Comparison of ENCODE assay signal across 21 cellular contexts in the genomic region with DNA sequence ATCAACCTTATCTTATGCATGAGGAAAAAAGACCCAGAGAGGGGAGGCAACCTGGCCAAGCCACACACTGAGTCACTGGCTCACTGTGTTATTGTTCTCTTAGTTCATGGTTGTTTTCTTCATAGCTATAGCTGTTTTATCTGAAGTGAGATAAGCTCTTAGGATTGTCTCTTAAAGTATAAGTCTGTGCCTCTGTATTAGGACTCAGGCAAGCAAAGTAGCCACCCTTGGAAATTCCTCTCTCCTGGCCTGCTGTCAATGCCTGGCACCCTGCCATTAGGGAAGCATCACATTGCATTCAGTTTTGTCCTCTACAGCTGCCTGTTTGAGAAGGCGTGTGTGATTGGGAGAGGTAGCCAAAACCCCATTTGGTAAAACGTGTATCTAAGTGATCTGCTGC.
DNase-seq lines count a peak whose midpoint lies in the region; ATAC-seq and TF ChIP-seq lines count a peak whose summit lies in the region.
"Had no signal": no experiment of that assay in that cellular context is flagged by ENCODE, and none has a peak within 500 bp of the region (broad histone marks: within the 10 kb centered on the region; RNA-seq: fewer than 3 reads in every experiment).

No MANE protein-coding gene starts in this region.

- no peak overlapping the region for H3K14ac ChIP-seq in H9 (ENCODE audit: insufficient read depth, low read length)

- no peak overlapping the region for H2BK120ac ChIP-seq in H9 (ENCODE audit: low read depth, low read length, poor library complexity, severe bottlenecking)

- WGBS in H9 (ENCODE audit: extremely low coverage, insufficient read length, low lambda C conversion rate), result no CpG with 5 or more reads among the region's 2 CpGs

- intact Hi-C loops in PC-3 (cut with micrococcal nuclease), result no loop called here
- intact Hi-C loops in left ventricle myocardium inferior (cut with micrococcal nuclease), result no loop called here
- intact Hi-C loops in natural killer cell (cut with micrococcal nuclease), result no loop called here

- TF ChIP-seq CTCF in PC-3 (conservative IDR thresholded peaks at IDR 0.05; ENCODE audit: low read depth, low read length), result no peak
- TF ChIP-seq CTCF in left ventricle myocardium inferior (IDR thresholded peaks at IDR 0.05; ENCODE audit: borderline replicate concordance), result no peak
- no peak for TF ChIP-seq CTCF in natural killer cell (IDR thresholded peaks at IDR 0.05)
- TF ChIP-seq CTCF in H9 (conservative IDR thresholded peaks at IDR 0.05), result no peak

- H2AFZ ChIP-seq in PC-3 (ENCODE audit: low read length) (no peak overlapping the region), H9 (ENCODE audit: low read length) (no peak overlapping the region)

- H3K27me3 Mint-ChIP-seq in natural killer cell (ENCODE audit: low read depth in 2 of 2), result peaks cover 6 to 17% of the 10 kb centered on the region in 2 donors
- peaks cover 11% of the 10 kb centered on the region; the same call in 1 of the 2 replicates for H3K27me3 Mint-ChIP-seq in H9 (ENCODE audit: low read depth)
- H3K27me3 Mint-ChIP-seq: activated CD4-positive, alpha-beta memory T cell treated with anti-CD3 and anti-CD28 coated beads for 36 hours had no signal

- H3K4me3 ChIP-seq in PC-3 (ENCODE audit: low read length), result no peak overlapping the region
- H3K4me3 ChIP-seq in left ventricle myocardium inferior, result no peak overlapping the region
- H3K4me3 ChIP-seq: coronary artery, GM12878 had no signal

- no peak overlapping the region for H3T11ph ChIP-seq in H9 (ENCODE audit: low read length)

- H3K27ac ChIP-seq in PC-3 (ENCODE audit: low read length) (no peak overlapping the region), left ventricle myocardium inferior (replicated peaks) (no peak overlapping the region), H9 (ENCODE audit: insufficient read length, low read depth, low read length) (no peak overlapping the region)
- H3K27ac ChIP-seq: coronary artery, foreskin keratinocyte, neutrophil had no signal

- no peak overlapping the region for H3K27ac Mint-ChIP-seq in natural killer cell
- no peak overlapping the region; a peak in 1 of 7 replicates for H3K27ac Mint-ChIP-seq in H9
- H3K27ac Mint-ChIP-seq: activated CD4-positive, alpha-beta memory T cell treated with anti-CD3 and anti-CD28 coated beads for 36 hours; activated naive CD4-positive, alpha-beta T cell treated with anti-CD3 and anti-CD28 coated beads for 36 hours; B cell; stimulated activated effector memory CD8-positive, alpha-beta T cell treated with anti-CD3 and anti-CD28 coated beads, Interleukin-12 subunit alpha, Interleukin-12 subunit beta, amount 100 ng/mL, for 72 hours; T-cell had no signal

- H2BK12ac ChIP-seq in H9 (ENCODE audit: insufficient read length, low read depth, low read length), result no peak overlapping the region

- no peaks in the 10 kb centered on the region for H3K23me2 ChIP-seq in H9 (ENCODE audit: insufficient read length, low read depth, low read length, poor library complexity, severe bottlenecking)

- H3K36me3 ChIP-seq in PC-3 (ENCODE audit: low read depth, low read length) (no peaks in the 10 kb centered on the region), left ventricle myocardium inferior (no peaks in the 10 kb centered on the region)
- H3K36me3 ChIP-seq: neutrophil had no signal

- H3K4me3 Mint-ChIP-seq in natural killer cell (no peak overlapping the region), H9 (no peak overlapping the region)
- H3K4me3 Mint-ChIP-seq: activated CD4-positive, alpha-beta memory T cell treated with anti-CD3 and anti-CD28 coated beads for 36 hours; activated naive CD4-positive, alpha-beta T cell treated with anti-CD3 and anti-CD28 coated beads for 36 hours; B cell; stimulated activated effector memory CD8-positive, alpha-beta T cell treated with anti-CD3 and anti-CD28 coated beads, Interleukin-12 subunit alpha, Interleukin-12 subunit beta, amount 100 ng/mL, for 72 hours; T-cell had no signal

- H3K9me3 ChIP-seq in PC-3 (ENCODE audit: low read length) (no peaks in the 10 kb centered on the region), left ventricle myocardium inferior (replicated peaks) (no peaks in the 10 kb centered on the region), H9 (ENCODE audit: control insufficient read depth, low read depth, low read length) (no peaks in the 10 kb centered on the region)
- H3K9me3 ChIP-seq: neutrophil had no signal

- POLR2A ChIA-PET in PC-3 (lab: Charles Lee; ENCODE audit: unreplicated experiment), result interaction anchor here (0.6 kb wide), 1 partner anchor 1048 kb away, joined by 5 read pairs; no protein-coding TSS in a partner anchor

- H3K36me3 Mint-ChIP-seq in natural killer cell, result no peaks in the 10 kb centered on the region
- no peaks in the 10 kb centered on the region for H3K36me3 Mint-ChIP-seq in H9 (ENCODE audit: insufficient read depth in 1 of 3, low read depth in 3 of 3)
- H3K36me3 Mint-ChIP-seq: activated CD4-positive, alpha-beta memory T cell treated with anti-CD3 and anti-CD28 coated beads for 36 hours; stimulated activated effector memory CD8-positive, alpha-beta T cell treated with anti-CD3 and anti-CD28 coated beads, Interleukin-12 subunit alpha, Interleukin-12 subunit beta, amount 100 ng/mL, for 72 hours; T-cell had no signal

- H4K91ac ChIP-seq in H9 (ENCODE audit: insufficient read length, low read depth, low read length), result no peak overlapping the region

- BruUV-seq in PC-3 (replicated peaks; lab: Mats Ljungman, UMichigan), result no TSS peak

- H3K79me2 ChIP-seq in PC-3 (ENCODE audit: low read length) (no peaks in the 10 kb centered on the region), H9 (ENCODE audit: insufficient read depth, low read length) (no peaks in the 10 kb centered on the region)

- H3K4me1 Mint-ChIP-seq in natural killer cell, result no peaks in the 10 kb centered on the region
- peaks cover 12 to 22% of the 10 kb centered on the region in 2 experiments for H3K4me1 Mint-ChIP-seq in H9
- H3K4me1 Mint-ChIP-seq: B cell; stimulated activated effector memory CD8-positive, alpha-beta T cell treated with anti-CD3 and anti-CD28 coated beads, Interleukin-12 subunit alpha, Interleukin-12 subunit beta, amount 100 ng/mL, for 72 hours; T-cell had no signal

- no peak overlapping the region for H2BK20ac ChIP-seq in H9 (ENCODE audit: low read depth, low read length, poor library complexity, severe bottlenecking)

- no peaks in the 10 kb centered on the region for H4K20me1 ChIP-seq in PC-3 (ENCODE audit: low read length)
- no peaks in the 10 kb centered on the region for H4K20me1 ChIP-seq in H9 (ENCODE audit: control insufficient read depth, insufficient read depth, insufficient read length)

- H3K27me3 ChIP-seq in PC-3 (ENCODE audit: low read length) (peaks cover 48% of the 10 kb centered on the region), left ventricle myocardium inferior (ENCODE audit: low read depth) (peaks cover 42% of the 10 kb centered on the region), H9 (ENCODE audit: insufficient read depth, low read length) (no peaks in the 10 kb centered on the region)
- H3K27me3 ChIP-seq: foreskin keratinocyte, neutrophil had no signal

- no peak overlapping the region for H2AK5ac ChIP-seq in H9 (ENCODE audit: insufficient read length, low read length)

- H3K4ac ChIP-seq in H9 (ENCODE audit: low read depth, low read length), result no peak overlapping the region

- H3K4me1 ChIP-seq in PC-3 (ENCODE audit: insufficient read depth, low read length) (no peaks in the 10 kb centered on the region), left ventricle myocardium inferior (no peaks in the 10 kb centered on the region), H9 (ENCODE audit: insufficient read depth, low read length) (no peaks in the 10 kb centered on the region)
- H3K4me1 ChIP-seq: foreskin keratinocyte had no signal

- no peak overlapping the region for H3K18ac ChIP-seq in H9 (ENCODE audit: insufficient read length, low read depth, low read length)

- H3K23ac ChIP-seq in H9 (ENCODE audit: insufficient read length, low read depth, low read length), result no peak overlapping the region

- H3K9me2 ChIP-seq in PC-3 (replicated peaks; ENCODE audit: low read length), result no peaks in the 10 kb centered on the region

- H2BK15ac ChIP-seq in H9 (ENCODE audit: low read depth, low read length), result no peak overlapping the region

- CTCF ChIA-PET in PC-3 (lab: Charles Lee), result no interaction called here

- no peak overlapping the region for H4K5ac ChIP-seq in H9 (ENCODE audit: insufficient read length, low read depth, low read length)

- no peak overlapping the region for H3K56ac ChIP-seq in H9 (ENCODE audit: insufficient read length, low read depth, low read length)

- no peaks in the 10 kb centered on the region for H3K79me1 ChIP-seq in H9 (ENCODE audit: insufficient read depth, low read depth, low read length, poor library complexity, severe bottlenecking)

- H3K9ac ChIP-seq in PC-3 (ENCODE audit: low read length) (no peak overlapping the region), H9 (ENCODE audit: extremely low read depth, insufficient read length, low read length) (no peak overlapping the region)

- ATAC-seq in PC-3 (no peak), natural killer cell (no peak)
- ATAC-seq: foreskin keratinocyte; GM12878; left colon; stimulated activated effector memory CD8-positive, alpha-beta T cell treated with anti-CD3 and anti-CD28 coated beads, Interleukin-12 subunit alpha, Interleukin-12 subunit beta, amount 100 ng/mL, for 72 hours; T-cell had no signal

- H3K9me3 Mint-ChIP-seq in natural killer cell (no peaks in the 10 kb centered on the region), H9 (no peaks in the 10 kb centered on the region)
- H3K9me3 Mint-ChIP-seq: activated CD4-positive, alpha-beta memory T cell treated with anti-CD3 and anti-CD28 coated beads for 36 hours; activated naive CD4-positive, alpha-beta T cell treated with anti-CD3 and anti-CD28 coated beads for 36 hours; stimulated activated effector memory CD8-positive, alpha-beta T cell treated with anti-CD3 and anti-CD28 coated beads, Interleukin-12 subunit alpha, Interleukin-12 subunit beta, amount 100 ng/mL, for 72 hours; T-cell had no signal

- no peak overlapping the region for H4K8ac ChIP-seq in H9 (replicated peaks; ENCODE audit: insufficient read length, low read depth, low read length)

- DNase-seq in EH (ENCODE audit: low read depth) (peak; percentile 1), NCI-H1105 treated with DMSO at 0.1 percent for 48 hours (lab: John Stamatoyannopoulos, UW) (peak; percentile 22), PC-3 (peak; percentile 6), left ventricle myocardium inferior (peak; percentile 41), natural killer cell (no peak), H9 (no peak)
- DNase-seq in activated naive CD4-positive, alpha-beta T cell (lab: John Stamatoyannopoulos, UW), result no peak
- DNase-seq: activated CD4-positive, alpha-beta memory T cell treated with anti-CD3 and anti-CD28 coated beads for 36 hours; activated naive CD4-positive, alpha-beta T cell treated with anti-CD3 and anti-CD28 coated beads for 36 hours; GF-D8; Kasumi-1; left colon; NCI-H1417 treated with DMSO at 0.1 percent for 48 hours; NK-92 treated with Interleukin-12 subunit alpha and Interleukin-12 subunit beta, amount 100 ng/mL, for 24 hours; T-cell had no signal

- no peak overlapping the region for H2BK5ac ChIP-seq in H9 (ENCODE audit: insufficient read length, low read length)

- no peaks in the 10 kb centered on the region for H3F3A ChIP-seq in PC-3 (ENCODE audit: low read length, unreplicated experiment)

- no peak overlapping the region for H3K4me2 ChIP-seq in PC-3 (ENCODE audit: low read length)
- H3K4me2 ChIP-seq in H9 (ENCODE audit: insufficient read depth, insufficient read length, low read length), result no peak overlapping the region

Comparison
In these comparisons a context has a peak if more than half of its experiments do, and no peak if none do; other contexts are left out.
1. DNase-seq: peak in EH (single experiment), NCI-H1105 treated with DMSO at 0.1 percent for 48 hours (single experiment), PC-3 (single experiment) and left ventricle myocardium inferior (single experiment); none in natural killer cell (single experiment), H9 (single experiment) and activated naive CD4-positive, alpha-beta T cell (0 of 4).